Comparison of ENCODE assay signal across 1 cellular context in genomic region chr16:23121024-23121423, GRCh38.
TF ChIP-seq lines count a peak whose summit lies in the region.

No MANE protein-coding gene starts in this region.

TF ChIP-seq in IMR-90, 13 proteins besides CTCF, POLR2A, EP300 and RAD21:
- TF ChIP-seq MAFK (IDR thresholded peaks at IDR 0.05; ENCODE audit: low read depth, low read length) (no peak), ELK1 (IDR thresholded peaks at IDR 0.05; ENCODE audit: borderline replicate concordance, low read depth, low read length) (no peak), USF2 (IDR thresholded peaks at IDR 0.05; ENCODE audit: low read depth, low read length) (no peak), RCOR1 (IDR thresholded peaks at IDR 0.05; ENCODE audit: insufficient replicate concordance, low read length) (no peak)
